ENCODE assay signal across 24 cellular contexts in genomic region chr22:11627798-11628650, GRCh38.
A peak's percentile ranks its signal among the peaks of the same experiment; 100 is the strongest.
DNase-seq lines count a peak whose midpoint lies in the region; ATAC-seq and TF ChIP-seq lines count a peak whose summit lies in the region.
"Had no signal": no experiment of that assay in that cellular context is flagged by ENCODE, and none has a peak within 500 bp of the region (broad histone marks: within the 10 kb centered on the region; RNA-seq: fewer than 3 reads in every experiment).

No MANE protein-coding gene starts in this region.

- no peak overlapping the region for H2BK15ac ChIP-seq in neuronal stem cell (ENCODE audit: low read length)

- no peak overlapping the region for H4K91ac ChIP-seq in neuronal stem cell (ENCODE audit: low read depth, low read length, poor library complexity)

- no peak overlapping the region for H3K4ac ChIP-seq in neuronal stem cell (ENCODE audit: low read length)

- no peaks in the 10 kb centered on the region for H4K20me1 ChIP-seq in SK-N-SH (ENCODE audit: insufficient read depth)

- H3K4me3 ChIP-seq in SK-N-SH (ENCODE audit: low read depth in 2 of 2, low read length in 1 of 2) (no peak overlapping the region), esophagus muscularis mucosa (no peak overlapping the region), neuronal stem cell (ENCODE audit: low read length in 2 of 2) (peak overlapping the region in 1 of 2 donors; percentile 55), aorta (ENCODE audit: low read length in 2 of 2) (no peak overlapping the region)
- H3K4me3 ChIP-seq: colonic mucosa, lung, sigmoid colon, transverse colon had no signal

- H3K18ac ChIP-seq in neuronal stem cell (ENCODE audit: low read length) = peak overlapping the region; percentile 27

- no peak overlapping the region for H2AK5ac ChIP-seq in neuronal stem cell (ENCODE audit: low read depth, low read length)

- no peaks in the 10 kb centered on the region for H3K79me1 ChIP-seq in neuronal stem cell (ENCODE audit: low read depth, low read length)

- DNase-seq in SK-N-SH (peak; percentile 31), esophagus muscularis mucosa (ENCODE audit: extremely low spot score) (peak; percentile 91), neuronal stem cell (ENCODE audit: low spot score) (no peak), aorta (no peak), EL (no peak)
- no peak for DNase-seq in stimulated activated CD4-positive, alpha-beta T cell treated with anti-CD3 and anti-CD28 coated beads, Interleukin-4, amount 100 ng/mL, for 1 hour
- DNase-seq: activated effector memory CD4-positive, alpha-beta T cell treated with Interleukin-2 at 50 U/mL for 16 hours; activated T-cell treated with anti-CD3 and anti-CD28 coated beads for 4 hours; anterior cingulate cortex; CD4-positive, CD25-positive, alpha-beta regulatory T cell; colonic mucosa; hippocampal formation; Kasumi-1; NCI-H1436; NCI-H2081 treated with DMSO at 0.1 percent for 48 hours; NCI-H774; sigmoid colon; transverse colon had no signal

- ATAC-seq in SK-N-SH treated with all-trans-retinoic acid at 6 μM for 48 hours (no peak), aorta (ENCODE audit: low FRiP score) (peak; percentile 74), HG02884 (IDR thresholded peaks at IDR 0.05; ENCODE audit: unreplicated experiment) (no peak)
- ATAC-seq: HepG2 had no signal

- no peak overlapping the region for H2BK5ac ChIP-seq in neuronal stem cell (ENCODE audit: low read length)

- TF ChIP-seq RAD21 in SK-N-SH (IDR thresholded peaks at IDR 0.05; ENCODE audit: low read length) = no peak

- H3K4me2 ChIP-seq in SK-N-SH (no peak overlapping the region), neuronal stem cell (ENCODE audit: insufficient read depth, low read length, poor library complexity, severe bottlenecking) (no peak overlapping the region)

- intact Hi-C loops in esophagus muscularis mucosa (cut with DNase I) = no loop called here
- intact Hi-C loops in aorta (cut with DNase I) = no loop called here

- H3K23ac ChIP-seq in neuronal stem cell (ENCODE audit: low read depth, low read length, poor library complexity) = peak overlapping the region; percentile 73

- H3F3A ChIP-seq in SK-N-SH (replicated peaks; ENCODE audit: insufficient read depth) = no peaks in the 10 kb centered on the region

- no peak overlapping the region for H3K27ac ChIP-seq in SK-N-SH (ENCODE audit: low read depth in 2 of 2, low read length in 1 of 2)
- H3K27ac ChIP-seq in esophagus muscularis mucosa (replicated peaks in 1 of 4) = no peak overlapping the region
- H3K27ac ChIP-seq in neuronal stem cell (replicated peaks; ENCODE audit: low read length) = no peak overlapping the region
- no peak overlapping the region for H3K27ac ChIP-seq in aorta (ENCODE audit: low read depth in 1 of 2, low read length in 2 of 2)
- H3K27ac ChIP-seq: 22Rv1, colonic mucosa, RWPE1, sigmoid colon, transverse colon had no signal

- POLR2A ChIA-PET in SK-N-SH (lab: Yijun Ruan, JAX) = no interaction called here

- H3K9me2 ChIP-seq in SK-N-SH = no peaks in the 10 kb centered on the region

- H4K8ac ChIP-seq in neuronal stem cell (ENCODE audit: low read depth, low read length) = peak overlapping the region; percentile 19

- TF ChIP-seq CTCF in SK-N-SH (IDR thresholded peaks at IDR 0.05) (no peak), esophagus muscularis mucosa (IDR thresholded peaks at IDR 0.05) (no peak)

- TF ChIP-seq POLR2A in esophagus muscularis mucosa (IDR thresholded peaks at IDR 0.05; ENCODE audit: low read depth) = no peak

- no peak overlapping the region for H3K14ac ChIP-seq in neuronal stem cell (ENCODE audit: low read length)

- H3K27me3 ChIP-seq in SK-N-SH (ENCODE audit: insufficient read depth) (no peaks in the 10 kb centered on the region), esophagus muscularis mucosa (no peaks in the 10 kb centered on the region), neuronal stem cell (ENCODE audit: control insufficient read depth in 3 of 3, insufficient read depth in 3 of 3, low read depth in 1 of 3, low read length in 3 of 3) (no peaks in the 10 kb centered on the region), aorta (ENCODE audit: control insufficient read depth in 1 of 2, insufficient read depth in 2 of 2, low read length in 1 of 2) (no peaks in the 10 kb centered on the region)
- H3K27me3 ChIP-seq: colonic mucosa, sigmoid colon, transverse colon had no signal

- H3K36me3 ChIP-seq in SK-N-SH (replicated peaks in 1 of 2; ENCODE audit: control insufficient read depth in 1 of 2, insufficient read depth in 2 of 2, low read length in 1 of 2) (no peaks in the 10 kb centered on the region), esophagus muscularis mucosa (no peaks in the 10 kb centered on the region), neuronal stem cell (replicated peaks in 1 of 2; ENCODE audit: control insufficient read depth in 2 of 2, insufficient read depth in 2 of 2, low read length in 2 of 2) (no peaks in the 10 kb centered on the region), aorta (ENCODE audit: control insufficient read depth in 1 of 2, insufficient read depth in 2 of 2, low read length in 1 of 2) (no peaks in the 10 kb centered on the region)
- H3K36me3 ChIP-seq: colonic mucosa, sigmoid colon, transverse colon had no signal

- TF ChIP-seq EP300 in SK-N-SH (IDR thresholded peaks at IDR 0.05; ENCODE audit: borderline replicate concordance in 1 of 2, low read depth in 1 of 2, low read length in 1 of 2) (no peak), esophagus muscularis mucosa (IDR thresholded peaks at IDR 0.05) (no peak)

- H3K79me2 ChIP-seq in SK-N-SH (ENCODE audit: insufficient read depth) = no peaks in the 10 kb centered on the region

- H2AFZ ChIP-seq in SK-N-SH (ENCODE audit: low read depth) = no peak overlapping the region
- H2AFZ ChIP-seq in neuronal stem cell (ENCODE audit: low read length) = no peak overlapping the region

- no peak overlapping the region for H2BK12ac ChIP-seq in neuronal stem cell (ENCODE audit: low read length)

- no peaks in the 10 kb centered on the region for H3K4me1 ChIP-seq in SK-N-SH (ENCODE audit: control insufficient read depth in 1 of 2, insufficient read depth in 2 of 2, low read depth in 1 of 2, low read length in 1 of 2)
- H3K4me1 ChIP-seq in esophagus muscularis mucosa = no peaks in the 10 kb centered on the region
- no peaks in the 10 kb centered on the region for H3K4me1 ChIP-seq in neuronal stem cell (ENCODE audit: control insufficient read depth in 2 of 2, insufficient read depth in 1 of 2, low read depth in 1 of 2, low read length in 2 of 2)
- no peaks in the 10 kb centered on the region for H3K4me1 ChIP-seq in aorta (ENCODE audit: control insufficient read depth in 1 of 2, insufficient read depth in 2 of 2, low read length in 2 of 2)
- H3K4me1 ChIP-seq: colonic mucosa, sigmoid colon, transverse colon had no signal

- H3K9ac ChIP-seq in SK-N-SH = no peak overlapping the region
- H3K9ac ChIP-seq in neuronal stem cell (ENCODE audit: low read depth, low read length, poor library complexity) = peak overlapping the region; percentile 50

- WGBS in SK-N-SH (ENCODE audit: low lambda C conversion rate) = 79% methylated on average over 68 of the region's 74 CpGs
- 89% methylated on average over 74 of the region's 74 CpGs for WGBS in esophagus muscularis mucosa
- no CpG with 5 or more reads among the region's 74 CpGs for WGBS in neuronal stem cell (ENCODE audit: extremely low coverage in 2 of 2, insufficient read length in 2 of 2, insufficient replicate concordance in 1 of 2), 2 donors
- WGBS in aorta, 2 donors = 90 to 92% methylated on average over 74 of the region's 74 CpGs

- peaks cover 11% of the 10 kb centered on the region for H3K9me3 ChIP-seq in SK-N-SH
- peaks cover 0 to 56% (median 38%) of the 10 kb centered on the region in 4 donors for H3K9me3 ChIP-seq in esophagus muscularis mucosa
- H3K9me3 ChIP-seq in neuronal stem cell (replicated peaks in 1 of 2; ENCODE audit: control insufficient read depth in 2 of 2, insufficient read depth in 1 of 2, low read depth in 1 of 2, low read length in 2 of 2) = peaks cover 0 to 30% of the 10 kb centered on the region in 2 donors
- no peaks in the 10 kb centered on the region for H3K9me3 ChIP-seq in aorta (ENCODE audit: control insufficient read depth, low read length)

- CTCF ChIA-PET in SK-N-SH (lab: Yijun Ruan, JAX) = no interaction called here

- no peak overlapping the region for H2BK120ac ChIP-seq in neuronal stem cell (ENCODE audit: low read depth, low read length)

TF ChIP-seq in SK-N-SH, 30 proteins besides CTCF, POLR2A, EP300 and RAD21 (continues in another document):
- TF ChIP-seq POLR2AphosphoS5 (IDR thresholded peaks at IDR 0.05; ENCODE audit: low read depth, low read length) (no peak), NRF1 (IDR thresholded peaks at IDR 0.05; ENCODE audit: low read depth, low read length) (no peak), SIN3A (IDR thresholded peaks at IDR 0.05; ENCODE audit: borderline replicate concordance, low read depth, low read length) (no peak)

TF ChIP-seq in SK-N-SH treated with all-trans-retinoic acid at 6 μM for 48 hours, 23 proteins besides CTCF, POLR2A, EP300 and RAD21:
- no peak for TF ChIP-seq ESRRG (CRISPR knock-in tag; IDR thresholded peaks at IDR 0.05)

Comparison
In these comparisons a context has a peak if more than half of its experiments do, and no peak if none do; other contexts are left out.
1. DNase-seq: peak in SK-N-SH (single experiment) and esophagus muscularis mucosa (single experiment); none in neuronal stem cell (single experiment), aorta (0 of 2), EL (single experiment) and stimulated activated CD4-positive, alpha-beta T cell treated with anti-CD3 and anti-CD28 coated beads, Interleukin-4, amount 100 ng/mL, for 1 hour (single experiment).